Comparison of ENCODE assay signal across 10 cellular contexts in genomic region chr1:22662318-22662717, GRCh38. TPM values are rescaled to one million over a fixed set of nuclear protein-coding genes. Genes with fewer than 3 reads are reported as not detected.
A peak's percentile ranks its signal among the peaks of the same experiment; 100 is the strongest.
DNase-seq lines count a peak whose midpoint lies in the region; ATAC-seq and TF ChIP-seq lines count a peak whose summit lies in the region.
"Had no signal": no experiment of that assay in that cellular context is flagged by ENCODE, and none has a peak within 500 bp of the region (broad histone marks: within the 10 kb centered on the region; RNA-seq: fewer than 3 reads in every experiment).

No MANE protein-coding gene starts in this region.

- no peaks in the 10 kb centered on the region for H3F3A ChIP-seq in smooth muscle cell (ENCODE audit: low read depth)

- H3K36me3 Mint-ChIP-seq in activated naive CD4-positive, alpha-beta T cell treated with anti-CD3 and anti-CD28 coated beads, Interleukin-2, amount 10 ng/mL, durations not matched to agents 7 days and 5 days, result no peaks in the 10 kb centered on the region

- no peaks in the 10 kb centered on the region for H4K20me1 ChIP-seq in smooth muscle cell (ENCODE audit: low read depth)

- CTCF ChIA-PET in activated naive CD4-positive, alpha-beta T cell treated with anti-CD3 and anti-CD28 coated beads, Interleukin-2, amount 10 ng/mL, durations not matched to agents 7 days and 5 days (lab: Charles Lee), result interaction anchor here (1.0 kb wide), 1 partner anchor 20 kb away, joined by 3 read pairs; no protein-coding TSS in a partner anchor

- H3K4me1 Mint-ChIP-seq in activated naive CD4-positive, alpha-beta T cell treated with anti-CD3 and anti-CD28 coated beads, Interleukin-2, amount 10 ng/mL, durations not matched to agents 7 days and 5 days, result no peaks in the 10 kb centered on the region

- TF ChIP-seq CTCF in smooth muscle cell (IDR thresholded peaks at IDR 0.05; ENCODE audit: borderline replicate concordance, insufficient read depth, poor library complexity, severe bottlenecking), result no peak

- H3K27ac Mint-ChIP-seq in activated naive CD4-positive, alpha-beta T cell treated with anti-CD3 and anti-CD28 coated beads, Interleukin-2, amount 10 ng/mL, durations not matched to agents 7 days and 5 days, result no peak overlapping the region

- H2AFZ ChIP-seq in smooth muscle cell (ENCODE audit: low read depth), result no peak overlapping the region

- H3K9me3 Mint-ChIP-seq in activated naive CD4-positive, alpha-beta T cell treated with anti-CD3 and anti-CD28 coated beads, Interleukin-2, amount 10 ng/mL, durations not matched to agents 7 days and 5 days, result no peaks in the 10 kb centered on the region

- no peak for ATAC-seq in HG03439 (IDR thresholded peaks at IDR 0.05; ENCODE audit: unreplicated experiment)

- no peaks in the 10 kb centered on the region for H3K36me3 ChIP-seq in smooth muscle cell (ENCODE audit: low read depth)

- 83% methylated on average over 5 of the region's 5 CpGs for WGBS in smooth muscle cell (ENCODE audit: low lambda C conversion rate)

- DNase-seq in EH (ENCODE audit: low read depth) (peak; percentile 23), NCI-H1092 (lab: John Stamatoyannopoulos, UW) (peak; percentile 21), amniotic epithelial cell (ENCODE audit: low read depth) (peak; percentile 37), lung microvascular endothelial cell (ENCODE audit: low read depth in 2 of 2) (peak; percentile 27 to 38), SIG-M5 (lab: John Stamatoyannopoulos, UW) (no peak), smooth muscle cell (lab: John Stamatoyannopoulos, UW; ENCODE audit: unreplicated experiment) (no peak)
- DNase-seq in activated naive CD4-positive, alpha-beta T cell treated with anti-CD3 and anti-CD28 coated beads, Interleukin-2, amount 10 ng/mL, durations not matched to agents 7 days and 5 days, result no peak
- DNase-seq: NK-92 treated with Interleukin-12 subunit alpha and Interleukin-12 subunit beta, amount 100 ng/mL, for 24 hours had no signal

- H3K4me3 ChIP-seq in smooth muscle cell, result no peak overlapping the region

- peaks cover 7% of the 10 kb centered on the region for H3K27me3 Mint-ChIP-seq in activated naive CD4-positive, alpha-beta T cell treated with anti-CD3 and anti-CD28 coated beads, Interleukin-2, amount 10 ng/mL, durations not matched to agents 7 days and 5 days

- H3K4me3 Mint-ChIP-seq in activated naive CD4-positive, alpha-beta T cell treated with anti-CD3 and anti-CD28 coated beads, Interleukin-2, amount 10 ng/mL, durations not matched to agents 7 days and 5 days, result no peak overlapping the region

- no peak overlapping the region for H3K9ac ChIP-seq in smooth muscle cell (ENCODE audit: low read depth)

- H3K27ac ChIP-seq in smooth muscle cell (ENCODE audit: low read depth), result no peak overlapping the region

- peaks cover 40% of the 10 kb centered on the region for H3K27me3 ChIP-seq in smooth muscle cell (ENCODE audit: low read depth)

- H3K79me2 ChIP-seq in smooth muscle cell (ENCODE audit: low read depth), result no peaks in the 10 kb centered on the region

- H3K4me2 ChIP-seq in smooth muscle cell, result no peak overlapping the region

- no peaks in the 10 kb centered on the region for H3K4me1 ChIP-seq in smooth muscle cell (ENCODE audit: low read depth)

- H3K9me3 ChIP-seq in smooth muscle cell (replicated peaks; ENCODE audit: low read depth), result no peaks in the 10 kb centered on the region

RNA-seq across cellular contexts. Expression of gene C1QB, which starts 9.3 kb away (rescaled TPM):
- total RNA-seq in lung microvascular endothelial cell (not detected in 2 replicates), smooth muscle cell (not detected in 2 replicates)
- polyA plus RNA-seq in smooth muscle cell, result not detected in 2 replicates
- total RNA-seq: dermis microvascular lymphatic vessel endothelial cell had no signal

RNA-seq across cellular contexts. Expression of gene C1QC, which starts 18.9 kb away (rescaled TPM):
- total RNA-seq in lung microvascular endothelial cell (not detected in 2 replicates), smooth muscle cell (not detected in 2 replicates)
- polyA plus RNA-seq in smooth muscle cell, result not detected in 2 replicates
- total RNA-seq: dermis microvascular lymphatic vessel endothelial cell had no signal

RNA-seq across cellular contexts. Expression of gene C1QA, which starts 25.9 kb away (rescaled TPM):
- total RNA-seq in lung microvascular endothelial cell, result not detected in 2 replicates
- not detected in 2 replicates for total RNA-seq in smooth muscle cell
- not detected in 2 replicates for polyA plus RNA-seq in smooth muscle cell
- total RNA-seq: dermis microvascular lymphatic vessel endothelial cell had no signal

RNA-seq across cellular contexts. Expression of gene EPHB2, which starts 48.3 kb away (rescaled TPM):
- total RNA-seq in lung microvascular endothelial cell, result 18.7 and 20.9 TPM in 2 replicates
- 1.8 and 6.7 TPM in 2 replicates for total RNA-seq in smooth muscle cell
- polyA plus RNA-seq in smooth muscle cell, result 1.1 and 2.7 TPM in 2 replicates

Comparison
In these comparisons a context has a peak if more than half of its experiments do, and no peak if none do; other contexts are left out.
1. DNase-seq: peak in EH (single experiment), NCI-H1092 (single experiment), amniotic epithelial cell (single experiment) and lung microvascular endothelial cell (2 of 2); none in activated naive CD4-positive, alpha-beta T cell treated with anti-CD3 and anti-CD28 coated beads, Interleukin-2, amount 10 ng/mL, durations not matched to agents 7 days and 5 days (single experiment), SIG-M5 (single experiment) and smooth muscle cell (single experiment).